ENCODE assay signal across 22 cellular contexts in the genomic region with DNA sequence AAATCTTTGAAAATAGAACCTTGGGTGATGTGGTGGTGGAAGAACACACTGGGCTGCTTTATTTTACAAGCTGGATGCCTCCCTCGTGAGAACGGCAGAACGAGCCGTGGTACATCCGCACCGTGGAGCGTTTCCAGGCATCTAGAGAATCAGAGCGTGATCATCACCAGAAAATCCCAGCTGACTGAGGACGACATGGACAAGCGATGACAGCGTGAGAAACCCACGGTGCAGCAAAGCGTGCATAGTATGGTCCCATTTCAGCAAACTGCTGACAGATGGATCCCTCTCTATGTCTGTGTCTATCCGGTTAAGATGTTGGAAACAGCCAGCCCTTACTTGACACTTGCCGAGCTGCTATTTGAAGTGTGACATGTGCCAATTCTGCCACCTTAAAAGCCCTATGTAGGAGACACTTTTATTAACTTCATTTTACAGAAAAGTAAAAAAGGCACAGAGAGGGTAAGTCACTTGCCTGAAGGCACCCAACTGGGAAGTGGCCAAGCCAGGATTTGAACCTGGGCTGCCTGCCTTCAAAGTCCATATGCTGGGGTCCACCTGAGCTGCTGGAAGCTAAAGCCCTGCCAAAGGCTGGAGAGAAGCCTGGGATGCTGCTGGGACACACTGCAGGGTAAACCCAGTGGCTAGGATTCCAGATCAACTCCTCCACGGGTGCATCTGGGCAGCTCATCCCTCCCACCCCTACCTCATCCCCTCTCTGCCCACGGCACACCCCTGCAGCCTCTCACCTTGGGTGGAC. TPM values are rescaled to one million over a fixed set of nuclear protein-coding genes. Genes with fewer than 3 reads are reported as not detected.
DNase-seq lines count a peak whose midpoint lies in the region; ATAC-seq and TF ChIP-seq lines count a peak whose summit lies in the region.
"Had no signal": no experiment of that assay in that cellular context is flagged by ENCODE, and none has a peak within 500 bp of the region (broad histone marks: within the 10 kb centered on the region; RNA-seq: fewer than 3 reads in every experiment).

No MANE protein-coding gene starts in this region.

- in situ Hi-C loops in KBM-7 (cut with MboI; ENCODE audit: low pct_unique_long_range_greater_than_20kb, low sequenced_read_pairs) = no loop called here

- ATAC-seq in HG02970 (IDR thresholded peaks at IDR 0.05; ENCODE audit: low FRiP score, unreplicated experiment) = no peak

- intact Hi-C loops in OCI-LY7 (cut with micrococcal nuclease; ENCODE audit: unreplicated experiment) = no loop called here

- no peak overlapping the region for H2AFZ ChIP-seq in OCI-LY7 (ENCODE audit: low read length)

- peaks cover 6% of the 10 kb centered on the region; the same call in 1 of the 2 replicates for H3K79me2 ChIP-seq in OCI-LY7 (ENCODE audit: insufficient read depth, low read depth, low read length)

- TSS peak; percentile 47 for BruUV-seq in OCI-LY7 (replicated peaks; lab: Mats Ljungman, UMichigan)

- no peaks in the 10 kb centered on the region for H3K9me3 ChIP-seq in OCI-LY7 (ENCODE audit: low read length)
- H3K9me3 ChIP-seq: esophagus squamous epithelium, spleen, tibial artery had no signal

- peaks cover 32% of the 10 kb centered on the region for H3K36me3 ChIP-seq in OCI-LY7 (ENCODE audit: insufficient read depth, low read length)
- H3K36me3 ChIP-seq: brain microvascular endothelial cell, esophagus squamous epithelium, spleen, tibial artery had no signal

- CTCF ChIA-PET in OCI-LY7 (lab: Charles Lee; ENCODE audit: unreplicated experiment) = no interaction called here

- no peak overlapping the region for H3K4me2 ChIP-seq in OCI-LY7 (ENCODE audit: low read length)

- H3K4me1 ChIP-seq in OCI-LY7 (ENCODE audit: insufficient read depth, low read length, poor library complexity, severe bottlenecking) = no peaks in the 10 kb centered on the region

- no peak overlapping the region for H3K4me3 ChIP-seq in OCI-LY7 (ENCODE audit: low read depth, low read length, poor library complexity, severe bottlenecking)
- H3K4me3 ChIP-seq: coronary artery, esophagus squamous epithelium, spleen, tibial artery had no signal

- TF ChIP-seq CTCF in OCI-LY7 (conservative IDR thresholded peaks at IDR 0.05; ENCODE audit: low read length) = no peak

- POLR2A ChIA-PET in OCI-LY7 (lab: Charles Lee) = interaction anchor here (1.2 kb wide), 1 partner anchor 464 kb away, joined by 3 read pairs; no protein-coding TSS in a partner anchor

- no peaks in the 10 kb centered on the region for H3K9me2 ChIP-seq in OCI-LY7 (ENCODE audit: insufficient read depth, low read length)

- H4K20me1 ChIP-seq in OCI-LY7 (ENCODE audit: insufficient read depth, low read length) = no peaks in the 10 kb centered on the region

- DNase-seq in OCI-LY7 (ENCODE audit: low spot score) (no peak), anterior cingulate cortex (lab: John Stamatoyannopoulos, UW) (peak in 45 of 58 donors; percentile 12 to 72 (median 40)), inferior parietal cortex (ENCODE audit: extremely low spot score) (peak; percentile 66), superior temporal gyrus (ENCODE audit: extremely low spot score) (peak; percentile 83), KBM-7 (no peak), NCI-H2196 treated with DMSO at 0.1 percent for 48 hours (lab: John Stamatoyannopoulos, UW; ENCODE audit: unreplicated experiment) (no peak)
- DNase-seq: activated CD4-positive, alpha-beta memory T cell treated with anti-CD3 and anti-CD28 coated beads, Interleukin-2, amount 10 ng/mL, durations not matched to agents 7 days and 5 days; activated gamma-delta T cell; brain microvascular endothelial cell; CD4-positive, alpha-beta memory T cell; EL; esophagus squamous epithelium; kidney glomerular epithelial cell; NCI-H1105; NCI-H1930; NCI-H774; spleen; stimulated activated CD4-positive, alpha-beta T cell treated with anti-CD3 and anti-CD28 coated beads, Interleukin-4, amount 100 ng/mL, for 4 hours; stimulated activated naive CD4-positive, alpha-beta T cell treated with Interleukin-2 at 50 U/mL for 16 hours; tibial artery had no signal

- no peak overlapping the region for H3K27ac ChIP-seq in OCI-LY7 (ENCODE audit: low read depth, low read length, poor library complexity, severe bottlenecking)
- H3K27ac ChIP-seq: brain microvascular endothelial cell, coronary artery, esophagus squamous epithelium, spleen, tibial artery had no signal

RNA-seq across cellular contexts. Expression of a gene that starts 14.9 kb away (rescaled TPM):
- 24.4 and 42.9 TPM in 2 replicates for total RNA-seq in OCI-LY7 (2014; rRNA removed; shearing (Covaris generic))
- 99.0 and 112 TPM in 2 replicates for total RNA-seq in OCI-LY7 (2022)

Comparison
In these comparisons a context has a peak if more than half of its experiments do, and no peak if none do; other contexts are left out.
1. DNase-seq: peak in anterior cingulate cortex (45 of 58), inferior parietal cortex (single experiment) and superior temporal gyrus (single experiment); none in OCI-LY7 (single experiment), KBM-7 (single experiment) and NCI-H2196 treated with DMSO at 0.1 percent for 48 hours (single experiment).